8 cellular contexts compared by ENCODE assay signal in genomic region chr12:49345840-49346658, GRCh38. TPM values are rescaled to one million over a fixed set of nuclear protein-coding genes. Genes with fewer than 3 reads are reported as not detected.
DNase-seq lines count a peak whose midpoint lies in the region; ATAC-seq and TF ChIP-seq lines count a peak whose summit lies in the region.

No MANE protein-coding gene starts in this region.

- H3K27ac Mint-ChIP-seq in brain = peak overlapping the region in 2 of 5 experiments; percentile 34 to 47

- intact Hi-C loops in A673 (cut with micrococcal nuclease; ENCODE audit: unreplicated experiment) = loop anchor here (2.0 kb wide), 1 partner anchor 57 kb away; no protein-coding TSS in a partner anchor

- H3K4me1 ChIP-seq in A673 (ENCODE audit: insufficient read depth, low read length, poor library complexity, severe bottlenecking) (peaks cover 37% of the 10 kb centered on the region), muscle layer of duodenum (ENCODE audit: control insufficient read depth in 1 of 2, insufficient read depth in 2 of 2, low read length in 2 of 2) (peaks cover 20 to 56% of the 10 kb centered on the region in 2 donors)

- H3K27ac ChIP-seq in A673 (ENCODE audit: low read depth, low read length, poor library complexity, severe bottlenecking) (no peak overlapping the region), muscle layer of duodenum (ENCODE audit: low read length) (no peak overlapping the region)

- no peak for TF ChIP-seq CTCF in A673 (conservative IDR thresholded peaks at IDR 0.05; ENCODE audit: low read depth, low read length)
- no peak for TF ChIP-seq CTCF in brain (conservative IDR thresholded peaks at IDR 0.05)

- peaks cover 0 to 5% (median 0%) of the 10 kb centered on the region in 5 experiments for H3K9me3 Mint-ChIP-seq in brain

- peaks cover 49% of the 10 kb centered on the region for H3K4me1 Mint-ChIP-seq in brain

- ATAC-seq in HG03108 (IDR thresholded peaks at IDR 0.05; ENCODE audit: unreplicated experiment) = no peak
- no peak for ATAC-seq in HG02610 (IDR thresholded peaks at IDR 0.05; ENCODE audit: unreplicated experiment)
- no peak for ATAC-seq in HG02840 (IDR thresholded peaks at IDR 0.05; ENCODE audit: low FRiP score, unreplicated experiment)

- H3K9me3 ChIP-seq in A673 (ENCODE audit: low read depth, low read length, poor library complexity, severe bottlenecking) = no peaks in the 10 kb centered on the region
- no peaks in the 10 kb centered on the region for H3K9me3 ChIP-seq in muscle layer of duodenum (ENCODE audit: control insufficient read depth in 1 of 2, low read length in 2 of 2)

- no TSS peak for BruUV-seq in A673 (replicated peaks; lab: Mats Ljungman, UMichigan)

- CTCF ChIA-PET in A673 (lab: Charles Lee) = interaction anchor here (0.6 to 0.9 kb wide), 3 partner anchors 15 to 139 kb away, joined by 3 to 6 read pairs (median 3); no protein-coding TSS in a partner anchor

- peak overlapping the region; percentile 51 for H3K4me3 ChIP-seq in A673 (ENCODE audit: low read depth, low read length, poor library complexity, severe bottlenecking)
- peak overlapping the region; percentile 35; the same call in 1 of the 2 replicates for H3K4me3 ChIP-seq in GM08714 (ENCODE audit: low read length)
- peak overlapping the region; percentile 37 to 54 for H3K4me3 ChIP-seq in muscle layer of duodenum (ENCODE audit: low read depth in 1 of 2, low read length in 2 of 2)

- H3K36me3 Mint-ChIP-seq in brain = no peaks in the 10 kb centered on the region

- H3K27me3 Mint-ChIP-seq in brain = peaks cover 88% of the 10 kb centered on the region

- H3K36me3 ChIP-seq in A673 (ENCODE audit: insufficient read depth, low read length, poor library complexity, severe bottlenecking) (no peaks in the 10 kb centered on the region), muscle layer of duodenum (ENCODE audit: control insufficient read depth in 1 of 2, insufficient read depth in 2 of 2, low read length in 2 of 2) (no peaks in the 10 kb centered on the region)

- H3K4me3 Mint-ChIP-seq in brain = peak overlapping the region; percentile 81 to 89 (median 81)

- DNase-seq in A673 (ENCODE audit: low spot score) = no peak
- DNase-seq in stimulated activated naive CD4-positive, alpha-beta T cell treated with Interleukin-2 at 50 U/mL for 16 hours (lab: John Stamatoyannopoulos, UW) = no peak

- H3K27me3 ChIP-seq in A673 (replicated peaks; ENCODE audit: insufficient read depth, low read depth, low read length, poor library complexity) (peaks cover 14% of the 10 kb centered on the region), muscle layer of duodenum (ENCODE audit: low read depth, low read length) (peaks cover 63% of the 10 kb centered on the region)

- POLR2A ChIA-PET in A673 (lab: Charles Lee; ENCODE audit: low non-redundant PET) = no interaction called here

RNA-seq across cellular contexts. Expression of gene DNAJC22, which starts 0.6 kb away (rescaled TPM):
- 1.9 and 3.0 TPM in 2 replicates for total RNA-seq in A673 (2021)
- 1.1 TPM for polyA plus RNA-seq in brain (ENCODE audit: insufficient read depth, low read depth, low replicate concordance)

RNA-seq across cellular contexts. Expression of gene C1QL4, which starts 9.1 kb away (rescaled TPM):
- 0.41 and 1.0 TPM in 2 replicates for total RNA-seq in A673 (2021)
- 0.15 TPM for polyA plus RNA-seq in brain (ENCODE audit: insufficient read depth, low read depth, low replicate concordance)

RNA-seq across cellular contexts. Expression of gene SPATS2, which starts 21.2 kb away (rescaled TPM):
- total RNA-seq in A673 (2021) = 80.5 and 82.8 TPM in 2 replicates
- polyA plus RNA-seq in brain (ENCODE audit: insufficient read depth, low read depth, low replicate concordance) = 30.7 TPM

RNA-seq across cellular contexts. Expression of gene TROAP, which starts 23.0 kb away (rescaled TPM):
- total RNA-seq in A673 (2021) = 121 and 124 TPM in 2 replicates
- 49.2 TPM for polyA plus RNA-seq in brain (ENCODE audit: insufficient read depth, low read depth, low replicate concordance)

RNA-seq across cellular contexts. Expression of gene PRPH, which starts 51.1 kb away (rescaled TPM):
- total RNA-seq in A673 (2021) = not detected in 2 replicates
- 166 TPM for polyA plus RNA-seq in brain (ENCODE audit: insufficient read depth, low read depth, low replicate concordance)
